9 cellular contexts compared by ENCODE assay signal in the genomic region with DNA sequence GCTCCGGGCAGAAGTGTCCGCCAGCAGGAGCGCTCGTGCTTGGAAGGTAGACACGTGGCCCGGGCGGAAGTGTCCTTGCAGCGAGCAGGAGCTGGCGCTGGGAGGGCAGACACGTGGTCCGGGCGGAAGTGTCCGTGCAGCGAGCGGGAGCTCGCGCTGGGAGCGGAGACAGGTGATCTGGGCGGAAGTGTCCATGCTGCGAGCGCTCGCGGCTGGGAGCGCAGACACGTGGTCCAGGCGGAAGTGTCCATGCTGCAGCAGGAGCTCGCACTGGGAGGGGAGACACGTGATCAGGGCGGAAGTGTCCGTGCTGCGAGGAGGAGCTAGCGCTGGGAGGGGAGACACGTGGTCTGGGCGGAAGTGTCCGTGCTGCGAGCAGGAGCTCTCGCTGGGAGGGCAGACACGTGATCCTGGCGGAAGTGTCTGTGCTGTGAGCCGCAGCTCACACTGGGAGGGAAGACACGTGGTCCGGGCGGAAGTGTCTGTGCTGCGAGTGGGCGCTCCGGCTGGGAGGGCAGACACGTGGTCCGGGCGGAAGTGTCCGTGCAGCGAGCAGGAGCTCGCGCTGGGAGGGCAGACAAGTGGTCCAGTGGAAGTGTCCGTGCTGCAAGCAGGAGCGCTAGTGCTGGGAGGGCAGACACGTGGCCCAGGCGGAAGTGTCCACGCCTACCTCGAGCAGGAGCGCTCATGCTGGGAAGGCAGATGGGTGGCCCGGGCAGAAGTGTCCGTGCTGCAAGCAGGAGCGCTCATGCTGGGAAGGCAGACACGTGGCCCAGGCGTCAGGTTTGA. TPM values are rescaled to one million over a fixed set of nuclear protein-coding genes. Genes with fewer than 3 reads are reported as not detected.
DNase-seq lines count a peak whose midpoint lies in the region; ATAC-seq, FAIRE-seq and TF ChIP-seq lines count a peak whose summit lies in the region.
"Had no signal": no experiment of that assay in that cellular context is flagged by ENCODE, and none has a peak within 500 bp of the region (broad histone marks: within the 10 kb centered on the region; RNA-seq: fewer than 3 reads in every experiment).

No MANE protein-coding gene starts in this region.

- no peaks in the 10 kb centered on the region for H4K20me1 ChIP-seq in K562 (replicated peaks; ENCODE audit: control insufficient read depth, insufficient read depth, low read length)

- no peak for FAIRE-seq in K562 (lab: Jason Lieb, UNC)
- FAIRE-seq in GM12891 (lab: Jason Lieb, UNC), result no peak
- FAIRE-seq: bronchial epithelial cell had no signal

- no peaks in the 10 kb centered on the region for H3K9me1 ChIP-seq in K562 (ENCODE audit: control insufficient read depth, insufficient read depth, low read length)

- no peaks in the 10 kb centered on the region for H3K79me2 ChIP-seq in K562 (ENCODE audit: control insufficient read depth, insufficient read depth, low read length)

- POLR2A ChIA-PET in K562 (lab: Yijun Ruan, JAX), result interaction anchor here (0.7 kb wide), 1 partner anchor 9 kb away, joined by 3 read pairs; no protein-coding TSS in a partner anchor

- peaks cover 0 to 22% of the 10 kb centered on the region in 2 experiments; a peak in 2 of 5 replicates for H3K4me1 ChIP-seq in K562 (replicated peaks in 1 of 2; ENCODE audit: control insufficient read depth in 2 of 2, insufficient read depth in 2 of 2, low read length in 2 of 2)

- no peak overlapping the region; a peak in 1 of 4 replicates for H3K9ac ChIP-seq in K562 (ENCODE audit: insufficient read depth in 1 of 2, low read depth in 2 of 2, low read length in 2 of 2)

- no peak for TF ChIP-seq EP300 in K562 (IDR thresholded peaks at IDR 0.05; ENCODE audit: low read length)

- no peaks in the 10 kb centered on the region for H3K9me3 ChIP-seq in K562 (replicated peaks; ENCODE audit: control insufficient read depth, insufficient read depth, low read depth, low read length)

- TF ChIP-seq RAD21 in K562 (CRISPR knock-in tag; conservative IDR thresholded peaks at IDR 0.05 in 1 of 2, IDR thresholded peaks at IDR 0.05 in 1 of 2), result no peak

- ATAC-seq in K562, result no peak
- no peak for ATAC-seq in HG03521 (IDR thresholded peaks at IDR 0.05; ENCODE audit: unreplicated experiment)

- no peak overlapping the region for H3K27ac ChIP-seq in K562 (ENCODE audit: extremely low read depth, low read depth, low read length)

- DNase-seq in AG10803 (ENCODE audit: low read depth) (peak; percentile 24), NCI-H1417 (lab: John Stamatoyannopoulos, UW) (peak; percentile 90 to 98 (median 97)), K562 (ENCODE audit: extremely low read depth in 1 of 4, low spot score in 3 of 4) (no peak), medulla oblongata (ENCODE audit: extremely low spot score) (peak; percentile 42), GM12891 (ENCODE audit: insufficient read length, low spot score) (no peak), SIG-M5 treated with dmso at 0.1 percent for 504 hours (lab: John Stamatoyannopoulos, UW; ENCODE audit: unreplicated experiment) (no peak)
- DNase-seq in stimulated activated naive CD4-positive, alpha-beta T cell treated with Interleukin-2 at 50 U/mL for 16 hours (lab: John Stamatoyannopoulos, UW), result no peak

- TF ChIP-seq CTCF in AG10803 (conservative IDR thresholded peaks at IDR 0.05; ENCODE audit: low read length) (no peak), K562 (IDR thresholded peaks at IDR 0.05 in 2 of 3, conservative IDR thresholded peaks at IDR 0.05 in 1 of 3; ENCODE audit: insufficient read depth in 2 of 3, low read depth in 1 of 3, low read length in 3 of 3) (no peak)

- 91% methylated on average over 54 of the region's 65 CpGs for WGBS in K562 (ENCODE audit: insufficient coverage, low coverage, missing lambda C conversion rate)

- intact Hi-C loops in K562 (cut with micrococcal nuclease), result no loop called here

- H2AFZ ChIP-seq in K562 (ENCODE audit: low read depth, low read length), result no peak overlapping the region

- no peak overlapping the region for H3K4me3 ChIP-seq in AG10803 (ENCODE audit: low read length)
- H3K4me3 ChIP-seq in K562, result no peak overlapping the region

- peaks cover 79% of the 10 kb centered on the region; the same call in 2 of the 3 replicates for H3K36me3 ChIP-seq in K562 (ENCODE audit: control insufficient read depth, insufficient read depth, low read length)

- CTCF ChIA-PET in K562 (lab: Yijun Ruan, JAX; ENCODE audit: low intra/inter-chr PET ratio), result no interaction called here

- no peak overlapping the region for H3K4me2 ChIP-seq in K562 (ENCODE audit: insufficient read depth, low read length)

- no TSS peak for BruUV-seq in K562 (replicated peaks; lab: Mats Ljungman, UMichigan)

- in situ Hi-C loops in K562 (cut with MboI), result no loop called here

- no peak for TF ChIP-seq POLR2A in K562 (conservative IDR thresholded peaks at IDR 0.05)
- no peak for TF ChIP-seq POLR2A in GM12891 (IDR thresholded peaks at IDR 0.05; ENCODE audit: low read depth, low read length)

- no peaks in the 10 kb centered on the region for H3K27me3 ChIP-seq in K562 (ENCODE audit: control insufficient read depth in 2 of 2, insufficient read depth in 2 of 2, low read length in 2 of 2)

TF ChIP-seq in K562, 482 proteins besides CTCF, POLR2A, EP300 and RAD21:
- no peak for TF ChIP-seq ELF4 (CRISPR knock-in tag; IDR thresholded peaks at IDR 0.05)
- no peak for TF ChIP-seq HNRNPLL (IDR thresholded peaks at IDR 0.05; ENCODE audit: low read depth, low read length, poor library complexity, severe bottlenecking)
- no peak for TF ChIP-seq DMBX1 (CRISPR knock-in tag; IDR thresholded peaks at IDR 0.05; ENCODE audit: borderline replicate concordance)
- TF ChIP-seq POLR2G (IDR thresholded peaks at IDR 0.05; ENCODE audit: low read depth, low read length), result peak; percentile 62; the same call in 1 of the 2 replicates

TF ChIP-seq in GM12891, 5 proteins besides CTCF, POLR2A, EP300 and RAD21:
- no peak for TF ChIP-seq PAX5 (IDR thresholded peaks at IDR 0.05; ENCODE audit: insufficient read depth, low read length, severe bottlenecking)
- TF ChIP-seq POLR2AphosphoS5 (IDR thresholded peaks at IDR 0.05; ENCODE audit: low read depth, low read length), result no peak
- no peak for TF ChIP-seq SPI1 (IDR thresholded peaks at IDR 0.05; ENCODE audit: low read depth, low read length)
- TF ChIP-seq TAF1 (IDR thresholded peaks at IDR 0.05; ENCODE audit: low read depth, low read length), result no peak
- no peak for TF ChIP-seq POU2F2 (IDR thresholded peaks at IDR 0.05; ENCODE audit: low read depth, low read length)

RNA-seq across cellular contexts. Expression of gene PRKAR1B, which starts 41.1 kb away (rescaled TPM):
- total RNA-seq in K562 (2011; cell fraction: chromatin; rRNA removed; ENCODE audit: low replicate concordance), result 17.8 and 33.7 TPM in 2 replicates
- total RNA-seq in K562 (2011; cell fraction: nucleolus; rRNA removed), result 20.3 and 21.8 TPM in 2 replicates
- total RNA-seq in K562 (2011; cell fraction: nucleoplasm; rRNA removed), result 13.3 and 14.8 TPM in 2 replicates
- total RNA-seq in K562 (2014; rRNA removed), result 28.8 and 37.6 TPM in 2 replicates
- 7.7 and 10.5 TPM in 2 replicates for total RNA-seq in K562 (2014; rRNA removed; fragmentation: Illumina TruSeq; extraction: Trizol)
- total RNA-seq in K562 (2015; rRNA removed; fragmentation: Illumina TruSeq; extraction: Trizol), result 11.8 and 12.7 TPM in 2 replicates
- total RNA-seq in K562 (2021), result 30.5 and 32.0 TPM in 2 replicates
- 8.2 and 15.3 TPM in 2 replicates for polyA plus RNA-seq in K562 (2011; rRNA removed)
- 7.5 and 20.4 TPM in 2 replicates for polyA plus RNA-seq in K562 (2011; cell fraction: cytosol; rRNA removed)
- polyA plus RNA-seq in K562 (2011; cell fraction: nucleus; rRNA removed), result 8.1 and 20.7 TPM in 2 replicates
- 13.9 and 25.5 TPM in 2 replicates for polyA plus RNA-seq in K562 (2012)
- 9.2 and 20.4 TPM in 2 replicates for polyA plus RNA-seq in K562 (2014; fragmentation: Illumina TruSeq; extraction: Trizol)
- 1 to 10 TPM in 1 of 2 experiments, under 1 TPM in 1; 0.99 to 1.2 TPM for polyA plus RNA-seq in K562 (2014; fragmentation: Nextera tagmentation; extraction: Ambion mirVana)
- 18.4 and 19.4 TPM in 2 replicates for polyA plus RNA-seq in K562 (2014; rRNA removed)
- 21.0 and 32.5 TPM in 2 replicates for polyA minus RNA-seq in K562 (2011; rRNA and poly(A)+ RNA removed)
- 11.3 and 17.8 TPM in 2 replicates for polyA minus RNA-seq in K562 (2011; cell fraction: cytosol; rRNA and poly(A)+ RNA removed)
- 8.5 and 9.8 TPM in 2 replicates for polyA minus RNA-seq in K562 (2011; cell fraction: nucleus; rRNA and poly(A)+ RNA removed)
- 15.4 TPM for polyA plus RNA-seq in GM12891 (2012; ENCODE audit: low read depth, missing spikeins)

RNA-seq across cellular contexts. Expression of gene DNAAF5, which starts 41.6 kb away (rescaled TPM):
- 43.7 and 77.7 TPM in 2 replicates for total RNA-seq in K562 (2011; cell fraction: chromatin; rRNA removed; ENCODE audit: low replicate concordance)
- 48.7 and 57.2 TPM in 2 replicates for total RNA-seq in K562 (2011; cell fraction: nucleolus; rRNA removed)
- total RNA-seq in K562 (2011; cell fraction: nucleoplasm; rRNA removed), result 27.9 and 34.8 TPM in 2 replicates
- 35.3 and 61.8 TPM in 2 replicates for total RNA-seq in K562 (2014; rRNA removed)
- total RNA-seq in K562 (2014; rRNA removed; fragmentation: Illumina TruSeq; extraction: Trizol), result 14.2 and 16.4 TPM in 2 replicates
- 19.1 and 20.8 TPM in 2 replicates for total RNA-seq in K562 (2015; rRNA removed; fragmentation: Illumina TruSeq; extraction: Trizol)
- total RNA-seq in K562 (2021), result 69.7 and 69.9 TPM in 2 replicates
- 12.3 and 33.1 TPM in 2 replicates for polyA plus RNA-seq in K562 (2011; rRNA removed)
- polyA plus RNA-seq in K562 (2011; cell fraction: cytosol; rRNA removed), result 24.9 and 63.1 TPM in 2 replicates
- 29.7 and 48.2 TPM in 2 replicates for polyA plus RNA-seq in K562 (2011; cell fraction: nucleus; rRNA removed)
- 35.7 and 58.0 TPM in 2 replicates for polyA plus RNA-seq in K562 (2012)
- polyA plus RNA-seq in K562 (2014; fragmentation: Illumina TruSeq; extraction: Trizol), result 20.3 and 41.8 TPM in 2 replicates
- 1 to 10 TPM; 3.1 to 5.1 TPM for polyA plus RNA-seq in K562 (2014; fragmentation: Nextera tagmentation; extraction: Ambion mirVana)
- 31.9 and 34.0 TPM in 2 replicates for polyA plus RNA-seq in K562 (2014; rRNA removed)
- 16.2 and 19.7 TPM in 2 replicates for polyA minus RNA-seq in K562 (2011; rRNA and poly(A)+ RNA removed)
- polyA minus RNA-seq in K562 (2011; cell fraction: cytosol; rRNA and poly(A)+ RNA removed), result 41.6 and 44.6 TPM in 2 replicates
- 20.3 and 25.7 TPM in 2 replicates for polyA minus RNA-seq in K562 (2011; cell fraction: nucleus; rRNA and poly(A)+ RNA removed)
- 13.6 TPM for polyA plus RNA-seq in GM12891 (2012; ENCODE audit: low read depth, missing spikeins)

Comparison
In these comparisons a context has a peak if more than half of its experiments do, and no peak if none do; other contexts are left out.
1. DNase-seq: peak in AG10803 (single experiment), NCI-H1417 (3 of 3) and medulla oblongata (single experiment); none in K562 (0 of 4), GM12891 (single experiment), stimulated activated naive CD4-positive, alpha-beta T cell treated with Interleukin-2 at 50 U/mL for 16 hours (single experiment) and SIG-M5 treated with dmso at 0.1 percent for 504 hours (single experiment).